ENCODE assay signal across 12 cellular contexts in the genomic region with DNA sequence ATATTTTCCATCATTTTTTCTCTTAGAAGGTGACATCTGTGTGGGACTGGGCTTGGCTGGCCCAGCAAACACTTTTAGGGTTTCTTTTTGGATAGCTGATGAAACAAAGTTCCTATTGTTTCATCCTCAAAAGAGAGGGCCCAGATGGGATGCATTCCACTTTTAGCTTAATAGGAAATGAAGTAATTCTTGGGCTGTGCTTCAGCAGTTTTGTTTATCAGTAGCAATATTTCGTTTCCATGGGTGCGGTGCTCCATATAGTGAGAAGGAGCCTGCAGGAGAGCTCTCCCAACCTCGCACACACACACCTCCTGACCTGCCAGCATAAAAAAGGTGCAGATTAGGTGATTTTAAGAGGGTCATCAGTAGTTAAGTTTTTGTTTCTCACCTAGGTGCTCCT.
DNase-seq lines count a peak whose midpoint lies in the region; TF ChIP-seq lines count a peak whose summit lies in the region.
"Had no signal": no experiment of that assay in that cellular context is flagged by ENCODE, and none has a peak within 500 bp of the region (broad histone marks: within the 10 kb centered on the region; RNA-seq: fewer than 3 reads in every experiment).

No MANE protein-coding gene starts in this region.

- H3K27me3 ChIP-seq in SJCRH30 = no peaks in the 10 kb centered on the region
- H3K27me3 ChIP-seq in trophoblast cell (ENCODE audit: insufficient read depth, low read length) = no peaks in the 10 kb centered on the region
- H3K27me3 ChIP-seq: right lobe of liver had no signal

- H3K36me3 Mint-ChIP-seq in Calu3 (ENCODE audit: insufficient read depth, unreplicated experiment) = peaks cover 33% of the 10 kb centered on the region

- no peak overlapping the region for H3K9ac ChIP-seq in trophoblast cell (ENCODE audit: low read length)

- no peak overlapping the region for H3K4me3 ChIP-seq in SJCRH30
- no peak overlapping the region for H3K4me3 ChIP-seq in fibroblast of villous mesenchyme (ENCODE audit: low read depth, low read length)
- no peak overlapping the region for H3K4me3 ChIP-seq in trophoblast cell (ENCODE audit: low read depth, low read length)
- H3K4me3 ChIP-seq: K562, right lobe of liver had no signal

- WGBS in trophoblast cell (ENCODE audit: extremely low coverage, insufficient coverage, insufficient read length) = no CpG with 5 or more reads among the region's 3 CpGs

- no peak overlapping the region for H2AK5ac ChIP-seq in trophoblast cell (ENCODE audit: low read length)

- no peak overlapping the region for H3K14ac ChIP-seq in trophoblast cell (ENCODE audit: low read length)

- H3K9me3 ChIP-seq in SJCRH30 (replicated peaks) = no peaks in the 10 kb centered on the region
- no peaks in the 10 kb centered on the region for H3K9me3 ChIP-seq in trophoblast cell (ENCODE audit: insufficient read depth, low read depth, low read length)
- H3K9me3 ChIP-seq: right lobe of liver had no signal

- no peak overlapping the region for H3K18ac ChIP-seq in trophoblast cell (ENCODE audit: low read length)

- H3K79me2 ChIP-seq in trophoblast cell (ENCODE audit: control insufficient read depth, insufficient read depth, low read length, poor library complexity) = no peaks in the 10 kb centered on the region

- H2BK12ac ChIP-seq in trophoblast cell (ENCODE audit: low read length) = no peak overlapping the region

- H2BK120ac ChIP-seq in trophoblast cell (ENCODE audit: insufficient read depth, low read length, poor library complexity) = no peak overlapping the region

- no peak overlapping the region for H3K27ac Mint-ChIP-seq in Calu3 (ENCODE audit: unreplicated experiment)

- no peaks in the 10 kb centered on the region for H3K79me1 ChIP-seq in trophoblast cell (ENCODE audit: low read length)

- no peak overlapping the region for H3K23ac ChIP-seq in trophoblast cell (ENCODE audit: low read length)

- no peak overlapping the region for H3K4me2 ChIP-seq in trophoblast cell (ENCODE audit: low read length)

- H3K4me3 Mint-ChIP-seq in Calu3 (ENCODE audit: low read depth, unreplicated experiment) = no peak overlapping the region
- H3K4me3 Mint-ChIP-seq: activated T-cell treated with anti-CD3 and anti-CD28 coated beads, Interleukin-2, amount 50 U/mL, for 4 hours had no signal

- no peak overlapping the region for H2BK5ac ChIP-seq in trophoblast cell (ENCODE audit: low read depth, low read length, poor library complexity)

- intact Hi-C loops in Calu3 (cut with micrococcal nuclease; ENCODE audit: unreplicated experiment) = no loop called here

- peaks cover 3% of the 10 kb centered on the region; the same call in 1 of the 2 replicates for H3K4me1 ChIP-seq in SJCRH30
- no peaks in the 10 kb centered on the region for H3K4me1 ChIP-seq in trophoblast cell (ENCODE audit: control insufficient read depth in 1 of 2, insufficient read depth in 2 of 2, low read length in 2 of 2)

- H3K27ac ChIP-seq in SJCRH30 (no peak overlapping the region), trophoblast cell (ENCODE audit: low read depth, low read length) (no peak overlapping the region)
- H3K27ac ChIP-seq: right lobe of liver had no signal

- no peak overlapping the region for H4K91ac ChIP-seq in trophoblast cell (ENCODE audit: low read depth, low read length)

- no TSS peak for BruUV-seq in Calu3 (replicated peaks; lab: Mats Ljungman, UMichigan)

- H4K12ac ChIP-seq in trophoblast cell (ENCODE audit: low read depth, low read length) = no peak overlapping the region

- peaks cover 12% of the 10 kb centered on the region for H3K4me1 Mint-ChIP-seq in Calu3 (ENCODE audit: low read depth, unreplicated experiment)

- no peak overlapping the region for H3K4ac ChIP-seq in trophoblast cell (ENCODE audit: low read depth, low read length)

- TF ChIP-seq CTCF in Calu3 (IDR thresholded peaks at IDR 0.05; ENCODE audit: unreplicated experiment) (no peak), fibroblast of villous mesenchyme (IDR thresholded peaks at IDR 0.05; ENCODE audit: insufficient read depth, low read depth, low read length) (no peak)

- H2AFZ ChIP-seq in trophoblast cell (ENCODE audit: insufficient read depth, low read length, poor library complexity) = no peak overlapping the region

- H3K27me3 Mint-ChIP-seq in Calu3 (ENCODE audit: unreplicated experiment) = no peaks in the 10 kb centered on the region

- DNase-seq in Calu3 = peak; percentile 31
- DNase-seq in SJCRH30 = peak; percentile 12 to 37
- DNase-seq in fibroblast of villous mesenchyme (ENCODE audit: low read depth) = peak; percentile 79
- DNase-seq in trophoblast cell = peak; percentile 4 to 19
- no peak for DNase-seq in NCI-H510A (lab: John Stamatoyannopoulos, UW)
- no peak for DNase-seq in NCI-H2107 treated with DMSO at 0.1 percent for 48 hours (lab: John Stamatoyannopoulos, UW; ENCODE audit: unreplicated experiment)
- DNase-seq in NCI-H82 (lab: John Stamatoyannopoulos, UW) = no peak
- no peak for DNase-seq in activated CD8-positive, alpha-beta memory T cell treated with anti-CD3 and anti-CD28 coated beads for 24 hours
- DNase-seq: activated T-cell treated with anti-CD3 and anti-CD28 coated beads, Interleukin-2, amount 50 U/mL, for 4 hours; right lobe of liver; SHP77 had no signal

- CTCF ChIA-PET in Calu3 (lab: Charles Lee) = interaction anchor here (0.9 to 1.4 kb wide), 4 partner anchors 11 to 52 kb away, joined by 3 to 5 read pairs (median 3); no protein-coding TSS in a partner anchor

- H3K9me3 Mint-ChIP-seq in Calu3 (ENCODE audit: low read depth, unreplicated experiment) = no peaks in the 10 kb centered on the region
- H3K9me3 Mint-ChIP-seq: activated T-cell treated with anti-CD3 and anti-CD28 coated beads, Interleukin-2, amount 50 U/mL, for 4 hours had no signal

- H4K8ac ChIP-seq in trophoblast cell (ENCODE audit: low read depth, low read length) = no peak overlapping the region

- H3K36me3 ChIP-seq in SJCRH30 = peaks cover 8% of the 10 kb centered on the region
- H3K36me3 ChIP-seq in trophoblast cell (ENCODE audit: control insufficient read depth in 1 of 2, insufficient read depth in 2 of 2, low read length in 2 of 2) = peaks cover 2 to 5% of the 10 kb centered on the region in 2 experiments
- H3K36me3 ChIP-seq: right lobe of liver had no signal

Comparison
In these comparisons a context has a peak if more than half of its experiments do, and no peak if none do; other contexts are left out.
1. DNase-seq: peak in Calu3 (single experiment), SJCRH30 (2 of 2), fibroblast of villous mesenchyme (single experiment) and trophoblast cell (2 of 2); none in NCI-H510A (single experiment), NCI-H2107 treated with DMSO at 0.1 percent for 48 hours (single experiment), NCI-H82 (single experiment) and activated CD8-positive, alpha-beta memory T cell treated with anti-CD3 and anti-CD28 coated beads for 24 hours (single experiment).